Comparison of ENCODE assay signal across 24 cellular contexts in the genomic region with DNA sequence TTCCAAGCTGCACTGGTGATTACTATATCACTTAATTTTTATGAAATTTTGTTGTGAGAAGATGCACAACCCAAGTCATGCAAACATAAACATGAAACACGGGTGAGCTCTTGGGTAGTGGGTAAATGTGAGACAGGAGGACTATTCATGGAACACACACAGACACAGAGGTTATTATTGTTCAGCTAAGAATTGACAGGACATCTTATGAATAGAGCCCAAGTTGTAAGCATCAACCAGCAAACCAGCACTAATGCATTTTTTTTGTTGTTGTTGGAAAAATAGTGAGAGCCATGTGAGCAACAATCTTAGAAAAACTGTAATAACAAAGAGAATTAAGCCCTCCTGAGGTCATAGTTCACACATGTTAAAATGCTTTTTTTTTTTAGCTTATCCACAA.
"Had no signal": no experiment of that assay in that cellular context is flagged by ENCODE, and none has a peak within 500 bp of the region (broad histone marks: within the 10 kb centered on the region; RNA-seq: fewer than 3 reads in every experiment).

No MANE protein-coding gene starts in this region.

- H3K27ac ChIP-seq: neural progenitor cell, ovary, psoas muscle, right lobe of liver, sigmoid colon, stomach, thoracic aorta, thyroid gland, tibial nerve, upper lobe of left lung, vagina had no signal

- H3K4me1 ChIP-seq: neural progenitor cell, psoas muscle, right lobe of liver, sigmoid colon, stomach, tibial nerve, upper lobe of left lung, vagina had no signal

- H3K9me3 ChIP-seq: ovary, psoas muscle, right lobe of liver, sigmoid colon, stomach, thoracic aorta, thyroid gland, tibial nerve, upper lobe of left lung, vagina had no signal

- H3K36me3 ChIP-seq: neural progenitor cell, ovary, right lobe of liver, sigmoid colon, stomach, thoracic aorta, thyroid gland, tibial nerve, upper lobe of left lung, vagina had no signal

- H3K9ac ChIP-seq: neural progenitor cell had no signal

- H3K27me3 ChIP-seq: neural progenitor cell, ovary, right lobe of liver, sigmoid colon, thyroid gland, upper lobe of left lung, vagina had no signal

- H3K4me3 ChIP-seq: neural progenitor cell, ovary, psoas muscle, right lobe of liver, sigmoid colon, stomach, thoracic aorta, thyroid gland, tibial nerve, upper lobe of left lung, vagina had no signal

- ATAC-seq: natural killer cell; psoas muscle; right cardiac atrium; right lobe of liver; stimulated activated effector memory CD8-positive, alpha-beta T cell treated with anti-CD3 and anti-CD28 coated beads, Interleukin-12 subunit alpha, Interleukin-12 subunit beta, amount 100 ng/mL, for 72 hours; stimulated activated naive B cell treated with anti-CD40 and anti-IgM and Interleukin-4, amounts not matched to agents 10 μg/mL and 1 μg/mL and 100 μg/mL, for 72 hours had no signal

- DNase-seq: natural killer cell; occipital lobe; ovary; posterior cingulate gyrus; psoas muscle; right cardiac atrium; right lobe of liver; sigmoid colon; small intestine; stimulated activated CD4-positive, alpha-beta T cell treated with anti-CD3 and anti-CD28 coated beads, Interleukin-15, amount 100 ng/mL, for 24 hours; stimulated activated CD4-positive, alpha-beta T cell treated with anti-CD3 and anti-CD28 coated beads, Interleukin-2, amount 100 ng/mL, for 24 hours; stimulated activated CD4-positive, alpha-beta T cell treated with anti-CD3 and anti-CD28 coated beads, Interleukin-2, amount 100 ng/mL, for 48 hours; stimulated activated CD4-positive, alpha-beta T cell treated with anti-CD3 and anti-CD28 coated beads, Interleukin-4, amount 100 ng/mL, for 24 hours; stimulated activated naive B cell treated with anti-CD40 and anti-IgM and Interleukin-4, amounts not matched to agents 10 μg/mL and 1 μg/mL and 100 μg/mL, for 72 hours; stimulated activated naive CD4-positive, alpha-beta T cell treated with Interleukin-2 at 50 U/mL for 16 hours; stomach; thyroid gland; trophoblast cell; upper lobe of left lung had no signal

- H2AFZ ChIP-seq: neural progenitor cell had no signal

- H3K4me2 ChIP-seq: neural progenitor cell had no signal
